In genomic region chr15:56185980-56186379, GRCh38 we compare ENCODE assay signal across 25 cellular contexts. TPM values are rescaled to one million over a fixed set of nuclear protein-coding genes. Genes with fewer than 3 reads are reported as not detected.
DNase-seq lines count a peak whose midpoint lies in the region; ATAC-seq, FAIRE-seq and TF ChIP-seq lines count a peak whose summit lies in the region.
"Had no signal": no experiment of that assay in that cellular context is flagged by ENCODE, and none has a peak within 500 bp of the region (broad histone marks: within the 10 kb centered on the region; RNA-seq: fewer than 3 reads in every experiment).

No MANE protein-coding gene starts in this region.

- no peak overlapping the region for H3K4me3 ChIP-seq in mesenchymal stem cell (ENCODE audit: insufficient read depth in 1 of 2, low read depth in 1 of 2, low read length in 2 of 2)
- H3K4me3 ChIP-seq: SJCRH30 had no signal

- H3K4me1 ChIP-seq in mesenchymal stem cell (ENCODE audit: control insufficient read depth, insufficient read depth, low read depth, low read length): no peaks in the 10 kb centered on the region
- H3K4me1 ChIP-seq: SJCRH30 had no signal

- no peak overlapping the region for H2BK120ac ChIP-seq in mesenchymal stem cell (ENCODE audit: low read depth, low read length)

- peaks cover 0 to 2% of the 10 kb centered on the region in 2 donors for H3K9me3 Mint-ChIP-seq in activated T-cell treated with anti-CD3 and anti-CD28 coated beads, Interleukin-2, amount 50 U/mL, for 72 hours
- no peaks in the 10 kb centered on the region for H3K9me3 Mint-ChIP-seq in activated CD8-positive, alpha-beta T cell treated with anti-CD3 and anti-CD28 coated beads for 36 hours

- H3K9me3 ChIP-seq in mesenchymal stem cell (ENCODE audit: control insufficient read depth, low read length): no peaks in the 10 kb centered on the region
- H3K9me3 ChIP-seq: SJCRH30 had no signal

- POLR2A ChIA-PET in activated CD8-positive, alpha-beta T cell treated with anti-CD3 and anti-CD28 coated beads for 36 hours (lab: Charles Lee): no interaction called here

- H4K8ac ChIP-seq in mesenchymal stem cell (ENCODE audit: low read length): no peak overlapping the region

- no peak for TF ChIP-seq CTCF in activated CD8-positive, alpha-beta T cell treated with anti-CD3 and anti-CD28 coated beads for 36 hours (IDR thresholded peaks at IDR 0.05)

- H2AK5ac ChIP-seq in mesenchymal stem cell (ENCODE audit: low read length, severe bottlenecking): no peak overlapping the region

- no peak overlapping the region for H3K23ac ChIP-seq in mesenchymal stem cell (ENCODE audit: low read length in 2 of 2)

- no peak overlapping the region for H3K4ac ChIP-seq in mesenchymal stem cell (ENCODE audit: low read depth in 1 of 2, low read length in 2 of 2)

- H3K18ac ChIP-seq in mesenchymal stem cell (ENCODE audit: low read depth in 1 of 2, low read length in 2 of 2): no peak overlapping the region

- peaks cover 0 to 11% of the 10 kb centered on the region in 2 donors for H3K36me3 Mint-ChIP-seq in activated T-cell treated with anti-CD3 and anti-CD28 coated beads, Interleukin-2, amount 50 U/mL, for 72 hours (ENCODE audit: insufficient read depth in 2 of 2)
- H3K36me3 Mint-ChIP-seq in activated CD8-positive, alpha-beta T cell treated with anti-CD3 and anti-CD28 coated beads for 36 hours (ENCODE audit: low read depth): peaks cover 9% of the 10 kb centered on the region

- no peak overlapping the region for H2BK15ac ChIP-seq in mesenchymal stem cell (ENCODE audit: low read depth, poor library complexity, severe bottlenecking)

- no peak overlapping the region for H3K9ac ChIP-seq in mesenchymal stem cell (ENCODE audit: low read length)

- DNase-seq in activated T-cell treated with anti-CD3 and anti-CD28 coated beads, Interleukin-2, amount 50 U/mL, for 72 hours: no peak
- DNase-seq in activated T-cell treated with anti-CD3 and anti-CD28 coated beads for 4 hours (no peak), GM18507 (ENCODE audit: extremely low spot score, insufficient read length, low read depth) (no peak), mesenchymal stem cell (no peak), NCI-H2081 (lab: John Stamatoyannopoulos, UW) (no peak)
- no peak for DNase-seq in activated CD8-positive, alpha-beta T cell treated with anti-CD3 and anti-CD28 coated beads for 36 hours
- DNase-seq: 8988T, COR-L47, DMS79, KBM-7, MM.1S, NCI-H1048, NCI-H1417 treated with DMSO at 0.1 percent for 48 hours, NCI-H187, NCI-H2227 treated with DMSO at 0.1 percent for 48 hours, NCI-H510A, NCI-H774, OCI-M1, SJCRH30 had no signal

- no peak overlapping the region for H4K91ac ChIP-seq in mesenchymal stem cell (ENCODE audit: low read length)

- H3K4me1 Mint-ChIP-seq in activated T-cell treated with anti-CD3 and anti-CD28 coated beads, Interleukin-2, amount 50 U/mL, for 72 hours (ENCODE audit: low read depth): peaks cover 46% of the 10 kb centered on the region
- peaks cover 49% of the 10 kb centered on the region for H3K4me1 Mint-ChIP-seq in activated CD8-positive, alpha-beta T cell treated with anti-CD3 and anti-CD28 coated beads for 36 hours (ENCODE audit: low read depth)

- H3K79me1 ChIP-seq in mesenchymal stem cell (replicated peaks; ENCODE audit: low read length, poor library complexity, severe bottlenecking): peaks cover 18% of the 10 kb centered on the region

- no peak overlapping the region for H3K27ac ChIP-seq in mesenchymal stem cell (ENCODE audit: low read length, poor library complexity, severe bottlenecking)
- H3K27ac ChIP-seq: C4-2B, SJCRH30 had no signal

- no peak overlapping the region for H2BK12ac ChIP-seq in mesenchymal stem cell (ENCODE audit: low read length in 2 of 2)

- CTCF ChIA-PET in activated CD8-positive, alpha-beta T cell treated with anti-CD3 and anti-CD28 coated beads for 36 hours (lab: Charles Lee): no interaction called here

- H3K4me2 ChIP-seq in mesenchymal stem cell (ENCODE audit: low read length, poor library complexity, severe bottlenecking): no peak overlapping the region

- no peak overlapping the region for H3K4me3 Mint-ChIP-seq in activated T-cell treated with anti-CD3 and anti-CD28 coated beads, Interleukin-2, amount 50 U/mL, for 72 hours
- H3K4me3 Mint-ChIP-seq in activated CD8-positive, alpha-beta T cell treated with anti-CD3 and anti-CD28 coated beads for 36 hours: no peak overlapping the region

- H2BK5ac ChIP-seq in mesenchymal stem cell (ENCODE audit: low read depth, low read length, poor library complexity, severe bottlenecking): peak overlapping the region; percentile 25

- no peaks in the 10 kb centered on the region for H3K27me3 ChIP-seq in mesenchymal stem cell (ENCODE audit: control insufficient read depth in 1 of 2, insufficient read depth in 1 of 2, low read length in 2 of 2)
- H3K27me3 ChIP-seq: SJCRH30 had no signal

- intact Hi-C loops in activated CD8-positive, alpha-beta T cell treated with anti-CD3 and anti-CD28 coated beads for 36 hours (cut with micrococcal nuclease): no loop called here

- no peaks in the 10 kb centered on the region for H3K27me3 Mint-ChIP-seq in activated T-cell treated with anti-CD3 and anti-CD28 coated beads, Interleukin-2, amount 50 U/mL, for 72 hours (ENCODE audit: low read depth)
- no peaks in the 10 kb centered on the region for H3K27me3 Mint-ChIP-seq in activated CD8-positive, alpha-beta T cell treated with anti-CD3 and anti-CD28 coated beads for 36 hours

- no peak overlapping the region for H3K14ac ChIP-seq in mesenchymal stem cell (ENCODE audit: low read length in 2 of 2)

- peak; percentile 51 for FAIRE-seq in GM18507 (lab: Jason Lieb, UNC)
- FAIRE-seq: H1, RCC 7860 had no signal

- no peak for ATAC-seq in activated T-cell treated with anti-CD3 and anti-CD28 coated beads, Interleukin-2, amount 50 U/mL, for 72 hours (replicated peaks in 1 of 2)
- no peak for ATAC-seq in activated CD8-positive, alpha-beta T cell treated with anti-CD3 and anti-CD28 coated beads for 36 hours
- ATAC-seq in HG03521 (IDR thresholded peaks at IDR 0.05; ENCODE audit: unreplicated experiment) (no peak), SK-N-SH treated with all-trans-retinoic acid at 6 μM for 48 hours (no peak)
- ATAC-seq: HCT116 had no signal

- H2AFZ ChIP-seq in mesenchymal stem cell (ENCODE audit: low read depth, low read length): no peak overlapping the region

- H3K27ac Mint-ChIP-seq in activated T-cell treated with anti-CD3 and anti-CD28 coated beads, Interleukin-2, amount 50 U/mL, for 72 hours: peak overlapping the region; percentile 63
- peak overlapping the region; percentile 19 for H3K27ac Mint-ChIP-seq in activated CD8-positive, alpha-beta T cell treated with anti-CD3 and anti-CD28 coated beads for 36 hours

- 100% methylated on average over 1 of the region's 1 CpG for WGBS in mesenchymal stem cell

- peaks cover 0 to 2% of the 10 kb centered on the region in 2 experiments for H3K36me3 ChIP-seq in mesenchymal stem cell (ENCODE audit: control insufficient read depth in 1 of 2, insufficient read depth in 2 of 2, low read depth in 1 of 2, low read length in 2 of 2)

TF ChIP-seq in SK-N-SH treated with all-trans-retinoic acid at 6 μM for 48 hours, 23 proteins besides CTCF, POLR2A, EP300 and RAD21 (continues in another document):
- TF ChIP-seq ZFP3 (CRISPR knock-in tag; IDR thresholded peaks at IDR 0.05): no peak
- no peak for TF ChIP-seq TCF4 (CRISPR knock-in tag; IDR thresholded peaks at IDR 0.05; ENCODE audit: borderline replicate concordance)
- TF ChIP-seq CREB5 (CRISPR knock-in tag; IDR thresholded peaks at IDR 0.05; ENCODE audit: low read depth): no peak
- TF ChIP-seq ZNF565 (CRISPR knock-in tag; conservative IDR thresholded peaks at IDR 0.05; ENCODE audit: low read depth): no peak
- no peak for TF ChIP-seq ZFP30 (CRISPR knock-in tag; IDR thresholded peaks at IDR 0.05)
- TF ChIP-seq OSR1 (CRISPR knock-in tag; IDR thresholded peaks at IDR 0.05): no peak
- no peak for TF ChIP-seq ISL1 (CRISPR knock-in tag; IDR thresholded peaks at IDR 0.05)
- no peak for TF ChIP-seq ZC3H10 (CRISPR knock-in tag; IDR thresholded peaks at IDR 0.05)
- no peak for TF ChIP-seq PATZ1 (CRISPR knock-in tag; IDR thresholded peaks at IDR 0.05; ENCODE audit: borderline replicate concordance)
- TF ChIP-seq CSDC2 (CRISPR knock-in tag; IDR thresholded peaks at IDR 0.05): no peak
- TF ChIP-seq PPARA (CRISPR knock-in tag; IDR thresholded peaks at IDR 0.05; ENCODE audit: borderline replicate concordance): no peak
- no peak for TF ChIP-seq ESRRG (CRISPR knock-in tag; IDR thresholded peaks at IDR 0.05)
- no peak for TF ChIP-seq ARNTL (CRISPR knock-in tag; IDR thresholded peaks at IDR 0.05; ENCODE audit: borderline replicate concordance, low read depth)
- TF ChIP-seq GLIS3 (CRISPR knock-in tag; IDR thresholded peaks at IDR 0.05): no peak

RNA-seq across cellular contexts. Expression of gene RFX7, which starts 57.7 kb away (rescaled TPM):
- 10 to 100 TPM; 37.3 to 44.4 TPM for total RNA-seq in activated T-cell treated with anti-CD3 and anti-CD28 coated beads, Interleukin-2, amount 50 U/mL, for 72 hours
- 10 to 100 TPM; 29.4 to 30.5 TPM for total RNA-seq in activated CD8-positive, alpha-beta T cell treated with anti-CD3 and anti-CD28 coated beads for 36 hours
- polyA plus RNA-seq in mesenchymal stem cell (2013, experiment 1 of 2): 15.0 TPM
- 14.7 TPM for polyA plus RNA-seq in mesenchymal stem cell (2013, experiment 2 of 2)
